ENCODE assay signal across 1 cellular context in the genomic region with DNA sequence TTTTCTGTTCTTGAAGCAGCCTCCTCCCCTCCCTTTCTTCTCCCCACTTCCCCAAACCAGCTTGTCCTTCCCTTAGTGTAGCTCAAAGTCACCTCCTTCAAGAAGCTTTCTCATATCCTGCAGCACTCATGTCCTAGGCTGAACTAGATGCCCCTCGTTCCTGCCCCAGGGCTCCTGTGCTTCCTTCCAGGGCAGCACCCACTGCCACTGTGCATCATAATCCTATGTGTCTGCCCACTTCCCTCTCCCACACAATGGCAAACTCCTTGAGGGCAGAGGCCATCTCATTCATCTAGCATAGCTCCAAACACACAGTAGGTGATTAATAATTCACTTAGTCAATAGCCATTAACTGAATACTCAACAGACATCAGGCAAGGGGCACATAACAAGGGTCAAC.
"Had no signal": no experiment of that assay in that cellular context is flagged by ENCODE, and none has a peak within 500 bp of the region (broad histone marks: within the 10 kb centered on the region; RNA-seq: fewer than 3 reads in every experiment).

No MANE protein-coding gene starts in this region.

- H3K4me3 ChIP-seq: GM12878 had no signal

- ATAC-seq: GM12878 had no signal
